ENCODE assay signal across 1 cellular context in genomic region chr19:40403262-40403984, GRCh38.
TF ChIP-seq lines count a peak whose summit lies in the region.

No MANE protein-coding gene starts in this region.

TF ChIP-seq in HepG2, 621 proteins besides CTCF, POLR2A, EP300 and RAD21 (continued from another document and continues in another):
- TF ChIP-seq FIP1L1 (IDR thresholded peaks at IDR 0.05; ENCODE audit: borderline replicate concordance, insufficient read depth, low read depth, low read length) (no peak), MEIS1 (CRISPR knock-in tag; IDR thresholded peaks at IDR 0.05; ENCODE audit: borderline replicate concordance) (no peak), KDM5B (CRISPR knock-in tag; IDR thresholded peaks at IDR 0.05; ENCODE audit: borderline replicate concordance) (no peak; the same call in 1 of the 2 replicates), AHDC1 (CRISPR knock-in tag; IDR thresholded peaks at IDR 0.05; ENCODE audit: borderline replicate concordance) (no peak), FUBP1 (CRISPR knock-in tag; IDR thresholded peaks at IDR 0.05; ENCODE audit: borderline replicate concordance) (no peak), CERS6 (CRISPR knock-in tag; IDR thresholded peaks at IDR 0.05) (no peak), ZNF558 (CRISPR knock-in tag; IDR thresholded peaks at IDR 0.05; ENCODE audit: borderline replicate concordance) (no peak), KAT8 (CRISPR knock-in tag; IDR thresholded peaks at IDR 0.05) (no peak), MED1 (CRISPR knock-in tag; IDR thresholded peaks at IDR 0.05) (0 out of 2 replicates have a peak, but pooled peaks have one; percentile 5), ZMYM2 (CRISPR knock-in tag; IDR thresholded peaks at IDR 0.05) (peak; percentile 70; the same call in 1 of the 2 replicates), ZNF484 (CRISPR knock-in tag; IDR thresholded peaks at IDR 0.05; ENCODE audit: borderline replicate concordance, low read depth) (no peak), CSRNP1 (CRISPR knock-in tag; IDR thresholded peaks at IDR 0.05) (no peak), RNF219 (CRISPR knock-in tag; IDR thresholded peaks at IDR 0.05) (no peak), TOPORS (CRISPR knock-in tag; IDR thresholded peaks at IDR 0.05) (no peak), SAP130 (CRISPR knock-in tag; IDR thresholded peaks at IDR 0.05; ENCODE audit: low read depth) (peak; percentile 60; the same call in 1 of the 2 replicates), SPEN (CRISPR knock-in tag; IDR thresholded peaks at IDR 0.05; ENCODE audit: low read depth) (no peak), ZMYM3 (CRISPR knock-in tag; IDR thresholded peaks at IDR 0.05) (peak; percentile 97), TOE1 (CRISPR knock-in tag; IDR thresholded peaks at IDR 0.05) (no peak), ZNF670 (CRISPR knock-in tag; IDR thresholded peaks at IDR 0.05; ENCODE audit: borderline replicate concordance) (no peak), ZNF564 (CRISPR knock-in tag; IDR thresholded peaks at IDR 0.05) (no peak), HDAC6 (IDR thresholded peaks at IDR 0.05; ENCODE audit: low read depth, low read length) (no peak), ZFYVE20 (CRISPR knock-in tag; IDR thresholded peaks at IDR 0.05; ENCODE audit: borderline replicate concordance, low read depth) (no peak), SRSF1 (optimal IDR thresholded peaks at IDR 0.05; ENCODE audit: low read depth, low read length) (no peak), CHD4 (IDR thresholded peaks at IDR 0.05; ENCODE audit: borderline replicate concordance, low read length) (peak; percentile 98; the same call in 1 of the 2 replicates), ZBTB33 (CRISPR knock-in tag; IDR thresholded peaks at IDR 0.05) (no peak), ZNF629 (CRISPR knock-in tag; conservative IDR thresholded peaks at IDR 0.05) (peak; percentile 99), EEA1 (CRISPR knock-in tag; IDR thresholded peaks at IDR 0.05; ENCODE audit: borderline replicate concordance) (no peak)
- TF ChIP-seq, protein P1, sequence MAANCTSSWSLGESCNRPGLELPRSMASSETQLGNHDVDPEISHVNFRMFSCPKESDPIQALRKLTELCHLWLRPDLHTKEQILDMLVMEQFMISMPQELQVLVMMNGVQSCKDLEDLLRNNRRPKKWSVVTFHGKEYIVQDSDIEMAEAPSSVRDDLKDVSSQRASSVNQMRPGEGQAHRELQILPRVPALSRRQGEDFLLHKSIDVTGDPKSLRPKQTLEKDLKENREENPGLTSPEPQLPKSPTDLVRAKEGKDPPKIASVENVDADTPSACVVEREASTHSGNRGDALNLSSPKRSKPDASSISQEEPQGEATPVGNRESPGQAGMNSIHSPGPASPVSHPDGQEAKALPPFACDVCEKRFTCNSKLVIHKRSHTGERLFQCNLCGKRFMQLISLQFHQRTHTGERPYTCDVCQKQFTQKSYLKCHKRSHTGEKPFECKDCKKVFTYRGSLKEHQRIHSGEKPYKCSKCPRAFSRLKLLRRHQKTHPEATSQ (CRISPR knock-in tag; IDR thresholded peaks at IDR 0.05; ENCODE audit: borderline replicate concordance) = no peak
- TF ChIP-seq, protein P2, sequence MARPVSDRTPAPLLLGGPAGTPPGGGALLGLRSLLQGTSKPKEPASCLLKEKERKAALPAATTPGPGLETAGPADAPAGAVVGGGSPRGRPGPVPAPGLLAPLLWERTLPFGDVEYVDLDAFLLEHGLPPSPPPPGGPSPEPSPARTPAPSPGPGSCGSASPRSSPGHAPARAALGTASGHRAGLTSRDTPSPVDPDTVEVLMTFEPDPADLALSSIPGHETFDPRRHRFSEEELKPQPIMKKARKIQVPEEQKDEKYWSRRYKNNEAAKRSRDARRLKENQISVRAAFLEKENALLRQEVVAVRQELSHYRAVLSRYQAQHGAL (CRISPR knock-in tag; IDR thresholded peaks at IDR 0.05; ENCODE audit: not compliant biosample characterization) = no peak
- TF ChIP-seq, protein P3, sequence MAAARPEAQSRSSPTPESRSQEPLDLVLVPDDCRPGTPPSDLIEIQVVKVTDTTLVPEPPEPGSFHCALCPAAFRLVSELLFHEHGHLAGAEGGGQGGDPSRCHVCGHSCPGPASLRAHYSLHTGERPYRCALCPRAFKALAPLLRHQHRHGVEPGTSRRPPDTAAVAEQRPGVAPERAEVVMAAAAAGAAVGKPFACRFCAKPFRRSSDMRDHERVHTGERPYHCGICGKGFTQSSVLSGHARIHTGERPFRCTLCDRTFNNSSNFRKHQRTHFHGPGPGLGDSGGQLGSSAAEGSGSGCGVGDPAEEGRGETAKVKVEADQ (CRISPR knock-in tag; IDR thresholded peaks at IDR 0.05; ENCODE audit: borderline replicate concordance) = no peak
